ENCODE assay signal across 28 cellular contexts in genomic region chr10:74873803-74874452, GRCh38.
"Had no signal": no experiment of that assay in that cellular context is flagged by ENCODE, and none has a peak within 500 bp of the region (broad histone marks: within the 10 kb centered on the region; RNA-seq: fewer than 3 reads in every experiment).

No MANE protein-coding gene starts in this region.

- H3K36me3 Mint-ChIP-seq: activated CD4-positive, alpha-beta memory T cell treated with anti-CD3 and anti-CD28 coated beads for 36 hours had no signal

- H3K9me3 Mint-ChIP-seq: activated CD4-positive, alpha-beta memory T cell treated with anti-CD3 and anti-CD28 coated beads for 36 hours; activated CD4-positive, alpha-beta T cell treated with anti-CD3 and anti-CD28 coated beads, Interleukin-2, amount 10 ng/mL, durations not matched to agents 24 days and 14 days; activated T-cell treated with anti-CD3 and anti-CD28 coated beads, Interleukin-2, amount 50 U/mL, for 24 hours had no signal

- H3K27me3 Mint-ChIP-seq: activated CD4-positive, alpha-beta memory T cell treated with anti-CD3 and anti-CD28 coated beads for 36 hours; activated CD4-positive, alpha-beta T cell treated with anti-CD3 and anti-CD28 coated beads, Interleukin-2, amount 10 ng/mL, durations not matched to agents 24 days and 14 days; activated T-cell treated with anti-CD3 and anti-CD28 coated beads, Interleukin-2, amount 50 U/mL, for 24 hours had no signal

- H3K36me3 ChIP-seq: esophagus squamous epithelium, left lung, lower lobe of right lung, ovary, right lobe of liver, transverse colon, WERI-Rb-1 had no signal

- H3K4me3 Mint-ChIP-seq: activated CD4-positive, alpha-beta memory T cell treated with anti-CD3 and anti-CD28 coated beads for 36 hours; activated CD4-positive, alpha-beta T cell treated with anti-CD3 and anti-CD28 coated beads, Interleukin-2, amount 10 ng/mL, durations not matched to agents 24 days and 14 days; activated T-cell treated with anti-CD3 and anti-CD28 coated beads, Interleukin-2, amount 50 U/mL, for 24 hours had no signal

- H3K27ac Mint-ChIP-seq: activated CD4-positive, alpha-beta memory T cell treated with anti-CD3 and anti-CD28 coated beads for 36 hours; activated CD4-positive, alpha-beta T cell treated with anti-CD3 and anti-CD28 coated beads, Interleukin-2, amount 10 ng/mL, durations not matched to agents 24 days and 14 days; activated T-cell treated with anti-CD3 and anti-CD28 coated beads, Interleukin-2, amount 50 U/mL, for 24 hours; progenitor cell of endocrine pancreas had no signal

- H3K9me3 ChIP-seq: esophagus squamous epithelium, left lung, lower lobe of right lung, mucosa of descending colon, ovary, right lobe of liver, testis, transverse colon had no signal

- H3K27me3 ChIP-seq: esophagus squamous epithelium, left lung, ovary, right lobe of liver, testis, transverse colon had no signal

- ATAC-seq: left lung; lower lobe of right lung; mucosa of descending colon; right lobe of liver; stimulated activated naive CD8-positive, alpha-beta T cell treated with anti-CD3 and anti-CD28 coated beads, Interleukin-15, Interleukin-2, amounts not matched to agents 100 U/mL and 50 U/mL, for 24 hours had no signal

- FAIRE-seq: colon, endometrium, islet of Langerhans, TTC549, urothelium cell line had no signal

- H3K27ac ChIP-seq: epithelial cell of prostate, esophagus squamous epithelium, left lung, lower lobe of right lung, ovary, right lobe of liver, testis, transverse colon, WERI-Rb-1 had no signal

- DNase-seq: activated CD4-positive, alpha-beta memory T cell treated with anti-CD3 and anti-CD28 coated beads for 36 hours; activated CD4-positive, alpha-beta T cell treated with anti-CD3 and anti-CD28 coated beads, Interleukin-2, amount 10 ng/mL, durations not matched to agents 24 days and 14 days; activated CD4-positive, CD25-positive, alpha-beta regulatory T cell treated with anti-CD3 and anti-CD28 coated beads, Interleukin-2, amount 50 U/mL, for 72 hours; activated CD8-positive, alpha-beta memory T cell treated with anti-CD3 and anti-CD28 coated beads, Interleukin-2, amount 50 U/mL, for 48 hours; activated gamma-delta T cell; activated naive CD4-positive, alpha-beta T cell treated with anti-CD3 and anti-CD28 coated beads, Interleukin-2, amount 50 U/mL, for 16 hours; activated T-cell treated with anti-CD3 and anti-CD28 coated beads, Interleukin-2, amount 50 U/mL, for 24 hours; dermis blood vessel endothelial cell; effector CD4-positive, alpha-beta T cell; esophagus squamous epithelium; foreskin melanocyte; left lung; lower lobe of right lung; mucosa of descending colon; ovary; right lobe of liver; stimulated activated CD4-positive, alpha-beta T cell treated with anti-CD3 and anti-CD28 coated beads, Interleukin-2, amount 100 ng/mL, for 48 hours; stimulated activated naive CD8-positive, alpha-beta T cell treated with anti-CD3 and anti-CD28 coated beads, Interleukin-15, Interleukin-2, amounts not matched to agents 100 U/mL and 50 U/mL, for 24 hours; testis; transverse colon; WERI-Rb-1 had no signal

- H3K4me3 ChIP-seq: esophagus squamous epithelium, left lung, lower lobe of right lung, mucosa of descending colon, ovary, right lobe of liver, testis, transverse colon had no signal
